1 cellular context compared by ENCODE assay signal in genomic region chr17:78399693-78400144, GRCh38.
A peak's percentile ranks its signal among the peaks of the same experiment; 100 is the strongest.
TF ChIP-seq lines count a peak whose summit lies in the region.

No MANE protein-coding gene starts in this region.

TF ChIP-seq in HepG2, 621 proteins besides CTCF, POLR2A, EP300 and RAD21 (continued from another document and continues in another):
- peak; percentile 48; the same call in 1 of the 2 replicates for TF ChIP-seq ZNF121 (CRISPR knock-in tag; IDR thresholded peaks at IDR 0.05)
- TF ChIP-seq ATF4 (CRISPR knock-in tag; IDR thresholded peaks at IDR 0.05): peak in 1 of 2 experiments; percentile 56; a peak in 1 of 4 replicates
- no peak for TF ChIP-seq TP53 (CRISPR knock-in tag; conservative IDR thresholded peaks at IDR 0.05)
- TF ChIP-seq, protein P1, sequence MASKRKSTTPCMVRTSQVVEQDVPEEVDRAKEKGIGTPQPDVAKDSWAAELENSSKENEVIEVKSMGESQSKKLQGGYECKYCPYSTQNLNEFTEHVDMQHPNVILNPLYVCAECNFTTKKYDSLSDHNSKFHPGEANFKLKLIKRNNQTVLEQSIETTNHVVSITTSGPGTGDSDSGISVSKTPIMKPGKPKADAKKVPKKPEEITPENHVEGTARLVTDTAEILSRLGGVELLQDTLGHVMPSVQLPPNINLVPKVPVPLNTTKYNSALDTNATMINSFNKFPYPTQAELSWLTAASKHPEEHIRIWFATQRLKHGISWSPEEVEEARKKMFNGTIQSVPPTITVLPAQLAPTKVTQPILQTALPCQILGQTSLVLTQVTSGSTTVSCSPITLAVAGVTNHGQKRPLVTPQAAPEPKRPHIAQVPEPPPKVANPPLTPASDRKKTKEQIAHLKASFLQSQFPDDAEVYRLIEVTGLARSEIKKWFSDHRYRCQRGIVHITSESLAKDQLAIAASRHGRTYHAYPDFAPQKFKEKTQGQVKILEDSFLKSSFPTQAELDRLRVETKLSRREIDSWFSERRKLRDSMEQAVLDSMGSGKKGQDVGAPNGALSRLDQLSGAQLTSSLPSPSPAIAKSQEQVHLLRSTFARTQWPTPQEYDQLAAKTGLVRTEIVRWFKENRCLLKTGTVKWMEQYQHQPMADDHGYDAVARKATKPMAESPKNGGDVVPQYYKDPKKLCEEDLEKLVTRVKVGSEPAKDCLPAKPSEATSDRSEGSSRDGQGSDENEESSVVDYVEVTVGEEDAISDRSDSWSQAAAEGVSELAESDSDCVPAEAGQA (IDR thresholded peaks at IDR 0.05; ENCODE audit: low read depth): 0 out of 2 replicates have a peak, but pooled peaks have one; percentile 36
- TF ChIP-seq, protein P1 (CRISPR knock-in tag; IDR thresholded peaks at IDR 0.05; ENCODE audit: borderline replicate concordance): no peak
- peak; percentile 95; the same call in 1 of the 2 replicates for TF ChIP-seq FOXO1 (CRISPR knock-in tag; IDR thresholded peaks at IDR 0.05)
- no peak for TF ChIP-seq RFX5 (IDR thresholded peaks at IDR 0.05; ENCODE audit: low read depth, low read length)
- peak; percentile 87 for TF ChIP-seq GATAD2A (CRISPR knock-in tag; IDR thresholded peaks at IDR 0.05)
- no peak for TF ChIP-seq LCORL (IDR thresholded peaks at IDR 0.05)
- TF ChIP-seq LCORL (CRISPR knock-in tag; IDR thresholded peaks at IDR 0.05): 0 out of 2 replicates have a peak, but pooled peaks have one; percentile 47
- TF ChIP-seq SMARCC2 (IDR thresholded peaks at IDR 0.05): 0 out of 2 replicates have a peak, but pooled peaks have one; percentile 83
- TF ChIP-seq, protein P2, sequence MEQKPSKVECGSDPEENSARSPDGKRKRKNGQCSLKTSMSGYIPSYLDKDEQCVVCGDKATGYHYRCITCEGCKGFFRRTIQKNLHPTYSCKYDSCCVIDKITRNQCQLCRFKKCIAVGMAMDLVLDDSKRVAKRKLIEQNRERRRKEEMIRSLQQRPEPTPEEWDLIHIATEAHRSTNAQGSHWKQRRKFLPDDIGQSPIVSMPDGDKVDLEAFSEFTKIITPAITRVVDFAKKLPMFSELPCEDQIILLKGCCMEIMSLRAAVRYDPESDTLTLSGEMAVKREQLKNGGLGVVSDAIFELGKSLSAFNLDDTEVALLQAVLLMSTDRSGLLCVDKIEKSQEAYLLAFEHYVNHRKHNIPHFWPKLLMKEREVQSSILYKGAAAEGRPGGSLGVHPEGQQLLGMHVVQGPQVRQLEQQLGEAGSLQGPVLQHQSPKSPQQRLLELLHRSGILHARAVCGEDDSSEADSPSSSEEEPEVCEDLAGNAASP (CRISPR knock-in tag; IDR thresholded peaks at IDR 0.05; ENCODE audit: borderline replicate concordance): 0 out of 2 replicates have a peak, but pooled peaks have one; percentile 60
- peak; percentile 91 for TF ChIP-seq TCF7 (IDR thresholded peaks at IDR 0.05; ENCODE audit: low read depth)
- no peak for TF ChIP-seq RBFOX2 (IDR thresholded peaks at IDR 0.05; ENCODE audit: low read depth, low read length)
- TF ChIP-seq, protein P3, sequence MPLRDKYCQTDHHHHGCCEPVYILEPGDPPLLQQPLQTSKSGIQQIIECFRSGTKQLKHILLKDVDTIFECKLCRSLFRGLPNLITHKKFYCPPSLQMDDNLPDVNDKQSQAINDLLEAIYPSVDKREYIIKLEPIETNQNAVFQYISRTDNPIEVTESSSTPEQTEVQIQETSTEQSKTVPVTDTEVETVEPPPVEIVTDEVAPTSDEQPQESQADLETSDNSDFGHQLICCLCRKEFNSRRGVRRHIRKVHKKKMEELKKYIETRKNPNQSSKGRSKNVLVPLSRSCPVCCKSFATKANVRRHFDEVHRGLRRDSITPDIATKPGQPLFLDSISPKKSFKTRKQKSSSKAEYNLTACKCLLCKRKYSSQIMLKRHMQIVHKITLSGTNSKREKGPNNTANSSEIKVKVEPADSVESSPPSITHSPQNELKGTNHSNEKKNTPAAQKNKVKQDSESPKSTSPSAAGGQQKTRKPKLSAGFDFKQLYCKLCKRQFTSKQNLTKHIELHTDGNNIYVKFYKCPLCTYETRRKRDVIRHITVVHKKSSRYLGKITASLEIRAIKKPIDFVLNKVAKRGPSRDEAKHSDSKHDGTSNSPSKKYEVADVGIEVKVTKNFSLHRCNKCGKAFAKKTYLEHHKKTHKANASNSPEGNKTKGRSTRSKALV (CRISPR knock-in tag; IDR thresholded peaks at IDR 0.05): 0 out of 2 replicates have a peak, but pooled peaks have one; percentile 43
- 0 out of 2 replicates have a peak, but pooled peaks have one; percentile 46 for TF ChIP-seq ZNF816 (CRISPR knock-in tag; IDR thresholded peaks at IDR 0.05; ENCODE audit: borderline replicate concordance)
- no peak for TF ChIP-seq ONECUT2 (CRISPR knock-in tag; IDR thresholded peaks at IDR 0.05)
- TF ChIP-seq SSRP1 (CRISPR knock-in tag; IDR thresholded peaks at IDR 0.05): peak; percentile 77; the same call in 1 of the 2 replicates
- TF ChIP-seq ARID5B (CRISPR knock-in tag; IDR thresholded peaks at IDR 0.05): peak; percentile 87
- TF ChIP-seq GATA4 (IDR thresholded peaks at IDR 0.05; ENCODE audit: borderline replicate concordance, low read depth): no peak
- no peak; the same call in 1 of the 2 replicates for TF ChIP-seq ZNF431 (CRISPR knock-in tag; IDR thresholded peaks at IDR 0.05; ENCODE audit: borderline replicate concordance, low read depth)
- peak; percentile 68 for TF ChIP-seq THAP11 (CRISPR knock-in tag; IDR thresholded peaks at IDR 0.05)
- TF ChIP-seq ZSCAN22 (CRISPR knock-in tag; IDR thresholded peaks at IDR 0.05): no peak
- TF ChIP-seq TEAD3 (CRISPR knock-in tag; optimal IDR thresholded peaks at IDR 0.05; ENCODE audit: borderline replicate concordance): peak; percentile 91
- TF ChIP-seq MNT (IDR thresholded peaks at IDR 0.05): peak; percentile 54; the same call in 1 of the 2 replicates
- TF ChIP-seq DPF2 (CRISPR knock-in tag; IDR thresholded peaks at IDR 0.05; ENCODE audit: borderline replicate concordance, low read depth): peak; percentile 66; the same call in 1 of the 2 replicates
- no peak for TF ChIP-seq ZNF275 (CRISPR knock-in tag; IDR thresholded peaks at IDR 0.05; ENCODE audit: borderline replicate concordance)
- TF ChIP-seq ZNF44 (CRISPR knock-in tag; IDR thresholded peaks at IDR 0.05): 0 out of 2 replicates have a peak, but pooled peaks have one; percentile 56
- TF ChIP-seq ZNF333 (CRISPR knock-in tag; IDR thresholded peaks at IDR 0.05; ENCODE audit: borderline replicate concordance): no peak
- peak; percentile 22; the same call in 1 of the 2 replicates for TF ChIP-seq ZNF205 (CRISPR knock-in tag; IDR thresholded peaks at IDR 0.05)
- TF ChIP-seq DRAP1 (CRISPR knock-in tag; IDR thresholded peaks at IDR 0.05): peak; percentile 34; the same call in 1 of the 2 replicates
- no peak for TF ChIP-seq BORCS8-MEF2B (CRISPR knock-in tag; IDR thresholded peaks at IDR 0.05)
- no peak for TF ChIP-seq ZBTB7B (CRISPR knock-in tag; IDR thresholded peaks at IDR 0.05)
- TF ChIP-seq FOSL2 (CRISPR knock-in tag; IDR thresholded peaks at IDR 0.05): peak; percentile 99
- TF ChIP-seq FOXK2 (IDR thresholded peaks at IDR 0.05): peak; percentile 95
- TF ChIP-seq, protein P4, sequence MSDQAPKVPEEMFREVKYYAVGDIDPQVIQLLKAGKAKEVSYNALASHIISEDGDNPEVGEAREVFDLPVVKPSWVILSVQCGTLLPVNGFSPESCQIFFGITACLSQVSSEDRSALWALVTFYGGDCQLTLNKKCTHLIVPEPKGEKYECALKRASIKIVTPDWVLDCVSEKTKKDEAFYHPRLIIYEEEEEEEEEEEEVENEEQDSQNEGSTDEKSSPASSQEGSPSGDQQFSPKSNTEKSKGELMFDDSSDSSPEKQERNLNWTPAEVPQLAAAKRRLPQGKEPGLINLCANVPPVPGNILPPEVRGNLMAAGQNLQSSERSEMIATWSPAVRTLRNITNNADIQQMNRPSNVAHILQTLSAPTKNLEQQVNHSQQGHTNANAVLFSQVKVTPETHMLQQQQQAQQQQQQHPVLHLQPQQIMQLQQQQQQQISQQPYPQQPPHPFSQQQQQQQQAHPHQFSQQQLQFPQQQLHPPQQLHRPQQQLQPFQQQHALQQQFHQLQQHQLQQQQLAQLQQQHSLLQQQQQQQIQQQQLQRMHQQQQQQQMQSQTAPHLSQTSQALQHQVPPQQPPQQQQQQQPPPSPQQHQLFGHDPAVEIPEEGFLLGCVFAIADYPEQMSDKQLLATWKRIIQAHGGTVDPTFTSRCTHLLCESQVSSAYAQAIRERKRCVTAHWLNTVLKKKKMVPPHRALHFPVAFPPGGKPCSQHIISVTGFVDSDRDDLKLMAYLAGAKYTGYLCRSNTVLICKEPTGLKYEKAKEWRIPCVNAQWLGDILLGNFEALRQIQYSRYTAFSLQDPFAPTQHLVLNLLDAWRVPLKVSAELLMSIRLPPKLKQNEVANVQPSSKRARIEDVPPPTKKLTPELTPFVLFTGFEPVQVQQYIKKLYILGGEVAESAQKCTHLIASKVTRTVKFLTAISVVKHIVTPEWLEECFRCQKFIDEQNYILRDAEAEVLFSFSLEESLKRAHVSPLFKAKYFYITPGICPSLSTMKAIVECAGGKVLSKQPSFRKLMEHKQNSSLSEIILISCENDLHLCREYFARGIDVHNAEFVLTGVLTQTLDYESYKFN (CRISPR knock-in tag; conservative IDR thresholded peaks at IDR 0.05): peak; percentile 89
- TF ChIP-seq SP5 (CRISPR knock-in tag; IDR thresholded peaks at IDR 0.05; ENCODE audit: borderline replicate concordance, low read depth): peak; percentile 48; the same call in 1 of the 2 replicates
- 0 out of 2 replicates have a peak, but pooled peaks have one; percentile 41 for TF ChIP-seq MIXL1 (CRISPR knock-in tag; IDR thresholded peaks at IDR 0.05)
- peak; percentile 75; the same call in 1 of the 2 replicates for TF ChIP-seq MIER3 (CRISPR knock-in tag; IDR thresholded peaks at IDR 0.05; ENCODE audit: borderline replicate concordance)
